9 cellular contexts compared by ENCODE assay signal in genomic region chr2:241216211-241216761, GRCh38. TPM values are rescaled to one million over a fixed set of nuclear protein-coding genes. Genes with fewer than 3 reads are reported as not detected.
DNase-seq lines count a peak whose midpoint lies in the region; ATAC-seq and TF ChIP-seq lines count a peak whose summit lies in the region.
"Had no signal": no experiment of that assay in that cellular context is flagged by ENCODE, and none has a peak within 500 bp of the region (broad histone marks: within the 10 kb centered on the region; RNA-seq: fewer than 3 reads in every experiment).

No MANE protein-coding gene starts in this region.

- H2BK120ac ChIP-seq in IMR-90 (ENCODE audit: low read depth, low read length) = no peak overlapping the region

- ATAC-seq in IMR-90 (ENCODE audit: low read depth) (no peak), HG03280 (IDR thresholded peaks at IDR 0.05; ENCODE audit: unreplicated experiment) (no peak)

- no peak overlapping the region for H3K9ac ChIP-seq in IMR-90 (ENCODE audit: low read depth, low read length)

- no peak overlapping the region for H3K23ac ChIP-seq in IMR-90 (ENCODE audit: low read depth, low read length)

- no peak overlapping the region for H3K4ac ChIP-seq in IMR-90 (ENCODE audit: low read depth, low read length)

- BruUV-seq in IMR-90 (replicated peaks; lab: Mats Ljungman, UMichigan) = no TSS peak

- no peaks in the 10 kb centered on the region for H3K36me3 Mint-ChIP-seq in neural crest cell (ENCODE audit: low read depth)

- peaks cover 2% of the 10 kb centered on the region; the same call in 1 of the 2 replicates for H3K9me1 ChIP-seq in IMR-90 (ENCODE audit: insufficient read depth, low read length)

- no peak overlapping the region for H2BK20ac ChIP-seq in IMR-90 (ENCODE audit: low read depth, low read length)

- CTCF ChIA-PET in IMR-90 (lab: Yijun Ruan, JAX) = no interaction called here

- peaks cover 4% of the 10 kb centered on the region; the same call in 1 of the 2 replicates for H4K20me1 ChIP-seq in IMR-90 (ENCODE audit: insufficient read depth, low read length)

- H3K9me3 Mint-ChIP-seq in neural crest cell = no peaks in the 10 kb centered on the region

- DNase-seq in EH (ENCODE audit: low read depth) = peak; percentile 77
- no peak for DNase-seq in IMR-90
- DNase-seq in ecto neural progenitor cell (ENCODE audit: low spot score) = peak; percentile 65
- no peak for DNase-seq in neural crest cell (ENCODE audit: low read depth, low spot score)
- no peak for DNase-seq in NCI-H187 (lab: John Stamatoyannopoulos, UW)
- no peak for DNase-seq in GM10266 (ENCODE audit: extremely low spot score)
- DNase-seq: activated gamma-delta T cell treated with Interleukin-2 at 50 U/mL for 16 hours, NCI-H748 treated with DMSO at 0.1 percent for 48 hours had no signal

- H4K5ac ChIP-seq in IMR-90 (ENCODE audit: low read depth, low read length) = no peak overlapping the region

- no peaks in the 10 kb centered on the region for H3K9me3 ChIP-seq in IMR-90 (ENCODE audit: control insufficient read depth, insufficient read depth, low read length)

- dilution Hi-C loops in IMR-90 (cut with HindIII; ENCODE audit: low sequenced_read_pairs, unreplicated experiment) = no loop called here

- no peak overlapping the region for H2BK15ac ChIP-seq in IMR-90 (ENCODE audit: low read depth, low read length)

- H3K14ac ChIP-seq in IMR-90 (replicated peaks; ENCODE audit: low read depth, low read length) = no peak overlapping the region

- H2AFZ ChIP-seq in IMR-90 (replicated peaks; ENCODE audit: low read length, poor library complexity) = peak overlapping the region; percentile 43

- H3K27me3 ChIP-seq in IMR-90 (ENCODE audit: control insufficient read depth, insufficient read depth, low read length) = peaks cover 18% of the 10 kb centered on the region; the same call in 1 of the 2 replicates

- H3K4me3 Mint-ChIP-seq in neural crest cell = peak overlapping the region; percentile 89

- 52% methylated on average over 4 of the region's 14 CpGs; no CpG with 5 or more reads in 1 of the 2 experiments for WGBS in IMR-90 (ENCODE audit: extremely low coverage in 2 of 2, insufficient read length in 1 of 2), 2 experiments

- H3K56ac ChIP-seq in IMR-90 (ENCODE audit: extremely low read depth, insufficient read depth, low read length) = no peak overlapping the region

- H2AK5ac ChIP-seq in IMR-90 (ENCODE audit: low read depth, low read length) = no peak overlapping the region

- peaks cover 4% of the 10 kb centered on the region; the same call in 1 of the 2 replicates for H3K4me1 ChIP-seq in IMR-90 (ENCODE audit: control insufficient read depth, insufficient read depth, low read length)

- no peak overlapping the region for H3K27ac ChIP-seq in IMR-90 (ENCODE audit: insufficient read depth, low read length)

- H3K79me1 ChIP-seq in IMR-90 (ENCODE audit: low read depth in 1 of 2, low read length in 2 of 2) = peaks cover 0 to 7% of the 10 kb centered on the region in 2 experiments; a peak in 1 of 4 replicates

- TF ChIP-seq CTCF in IMR-90 (conservative IDR thresholded peaks at IDR 0.05; ENCODE audit: low read depth, low read length) (no peak), neural crest cell (conservative IDR thresholded peaks at IDR 0.05) (no peak), GM10266 (IDR thresholded peaks at IDR 0.05; ENCODE audit: control insufficient read depth, insufficient read depth, low read depth, missing control alignments) (no peak)

- peak overlapping the region; percentile 50 for H2AK9ac ChIP-seq in IMR-90 (replicated peaks; ENCODE audit: low read depth, low read length, poor library complexity)

- no peak overlapping the region for H3K27ac Mint-ChIP-seq in neural crest cell (ENCODE audit: unreplicated experiment)

- no peak overlapping the region for H4K91ac ChIP-seq in IMR-90 (ENCODE audit: insufficient read depth, low read depth, low read length)

- H3K36me3 ChIP-seq in IMR-90 (ENCODE audit: control insufficient read depth, insufficient read depth, low read length) = no peaks in the 10 kb centered on the region

- no peak overlapping the region for H3K4me3 ChIP-seq in IMR-90 (ENCODE audit: insufficient read depth, low read depth, low read length)

- peaks cover 11% of the 10 kb centered on the region for H3K27me3 Mint-ChIP-seq in neural crest cell (ENCODE audit: low read depth)

- POLR2A ChIA-PET in IMR-90 (lab: Charles Lee; ENCODE audit: unreplicated experiment) = no interaction called here

- H3K4me1 Mint-ChIP-seq in neural crest cell = peaks cover 16% of the 10 kb centered on the region

- no peak overlapping the region for H3K4me2 ChIP-seq in IMR-90 (ENCODE audit: low read depth, low read length)

- TF ChIP-seq RAD21 in IMR-90 (IDR thresholded peaks at IDR 0.05; ENCODE audit: low read length) = no peak

- TF ChIP-seq POLR2A in IMR-90 (IDR thresholded peaks at IDR 0.05; ENCODE audit: low read depth, low read length) = no peak

- in situ Hi-C loops in IMR-90 (cut with MboI; ENCODE audit: low sequenced_read_pairs) = no loop called here

- H4K8ac ChIP-seq in IMR-90 (ENCODE audit: low read depth in 2 of 2, low read length in 2 of 2) = no peak overlapping the region

- intact Hi-C loops in IMR-90 (cut with micrococcal nuclease) = loop anchor here (5.0 kb wide), 2 partner anchors 304 to 364 kb away; no protein-coding TSS in a partner anchor

- H2BK5ac ChIP-seq in IMR-90 (ENCODE audit: low read depth, low read length, poor library complexity, severe bottlenecking) = no peak overlapping the region

- no peak overlapping the region for H3K18ac ChIP-seq in IMR-90 (ENCODE audit: low read depth, low read length)

TF ChIP-seq in IMR-90, 13 proteins besides CTCF, POLR2A, EP300 and RAD21:
- no peak for TF ChIP-seq RFX5 (IDR thresholded peaks at IDR 0.05; ENCODE audit: low read depth, low read length)
- TF ChIP-seq BHLHE40 (IDR thresholded peaks at IDR 0.05; ENCODE audit: low read depth, low read length) = no peak
- no peak for TF ChIP-seq NFE2L2 (IDR thresholded peaks at IDR 0.05; ENCODE audit: low read depth, low read length)
- TF ChIP-seq CHD1 (IDR thresholded peaks at IDR 0.05; ENCODE audit: low read depth, low read length) = no peak
- no peak for TF ChIP-seq RCOR1 (IDR thresholded peaks at IDR 0.05; ENCODE audit: insufficient replicate concordance, low read length)
- TF ChIP-seq ELK1 (IDR thresholded peaks at IDR 0.05; ENCODE audit: borderline replicate concordance, low read depth, low read length) = no peak
- no peak for TF ChIP-seq CEBPB (IDR thresholded peaks at IDR 0.05; ENCODE audit: low read depth, low read length)
- no peak for TF ChIP-seq USF2 (IDR thresholded peaks at IDR 0.05; ENCODE audit: low read depth, low read length)
- TF ChIP-seq MAFK (IDR thresholded peaks at IDR 0.05; ENCODE audit: low read depth, low read length) = no peak
- no peak for TF ChIP-seq MAZ (IDR thresholded peaks at IDR 0.05; ENCODE audit: borderline replicate concordance, low read depth, low read length)
- TF ChIP-seq SMC3 (IDR thresholded peaks at IDR 0.05; ENCODE audit: low read depth, low read length) = no peak
- TF ChIP-seq MXI1 (IDR thresholded peaks at IDR 0.05; ENCODE audit: borderline replicate concordance, low read depth, low read length) = no peak
- no peak for TF ChIP-seq FOS (IDR thresholded peaks at IDR 0.05; ENCODE audit: low read depth, low read length)
TF ChIP-seq in IMR-90: peak in this region for 0.

RNA-seq across cellular contexts. Expression of gene ANO7, which starts 27.8 kb away (rescaled TPM):
- total RNA-seq in IMR-90 (2012; rRNA removed) (0.36 and 0.56 TPM in 2 replicates), neural crest cell (3.2 TPM in 2 replicates)
- polyA plus RNA-seq in IMR-90 (2012; rRNA removed) = 3.4 and 3.8 TPM in 2 replicates
- 1.0 and 4.4 TPM in 2 replicates for polyA plus RNA-seq in IMR-90 (2012; cell fraction: cytosol; rRNA removed)
- 6.2 and 11.5 TPM in 2 replicates for polyA plus RNA-seq in IMR-90 (2012; cell fraction: nucleus; rRNA removed; ENCODE audit: low replicate concordance)

Comparison
In these comparisons a context has a peak if more than half of its experiments do, and no peak if none do; other contexts are left out.
1. DNase-seq: peak in EH (single experiment) and ecto neural progenitor cell (single experiment); none in IMR-90 (single experiment), neural crest cell (single experiment), NCI-H187 (0 of 2) and GM10266 (single experiment).